In genomic region chr12:29415111-29415510, GRCh38 we compare ENCODE assay signal across 27 cellular contexts.
"Had no signal": no experiment of that assay in that cellular context is flagged by ENCODE, and none has a peak within 500 bp of the region (broad histone marks: within the 10 kb centered on the region; RNA-seq: fewer than 3 reads in every experiment).

No MANE protein-coding gene starts in this region.

- H3K4me1 ChIP-seq: body of pancreas, Peyer's patch, SJSA1 had no signal

- DNase-seq: activated CD4-positive, alpha-beta T cell treated with anti-CD3 and anti-CD28 coated beads for 48 hours; activated CD4-positive, alpha-beta T cell treated with anti-CD3 and anti-CD28 coated beads, Interleukin-2, amount 50 U/mL, for 4 hours; activated CD4-positive, CD25-positive, alpha-beta regulatory T cell treated with anti-CD3 and anti-CD28 coated beads, Interleukin-2, amount 50 U/mL, for 72 hours; activated CD8-positive, alpha-beta T cell treated with anti-CD3 and anti-CD28 coated beads, Interleukin-2, amount 10 ng/mL, durations not matched to agents 7 days and 5 days; activated effector memory CD4-positive, alpha-beta T cell treated with Interleukin-2 at 50 U/mL for 16 hours; activated naive CD4-positive, alpha-beta T cell; activated T-cell treated with anti-CD3 and anti-CD28 coated beads, Interleukin-2, amount 50 U/mL, for 24 hours; body of pancreas; Kasumi-1; NCI-H1105 treated with DMSO at 0.1 percent for 48 hours; NCI-H1436 treated with DMSO at 0.1 percent for 48 hours; NCI-H187; NCI-H2081; NCI-H510A treated with DMSO at 0.1 percent for 48 hours; NCI-H69; NK-92 treated with Interleukin-12 subunit alpha and Interleukin-12 subunit beta, amount 100 ng/mL, for 24 hours; OCI-M1; Peyer's patch; SHP77; T-helper 17 cell; T-helper 9 cell had no signal

- H3K36me3 ChIP-seq: Peyer's patch, SJSA1 had no signal

- H3K4me3 ChIP-seq: body of pancreas, K562, Peyer's patch, SJSA1 had no signal

- H3K9me3 ChIP-seq: body of pancreas, Peyer's patch, SJSA1 had no signal

- H3K27me3 ChIP-seq: body of pancreas, Peyer's patch, SJSA1 had no signal

- ATAC-seq: activated CD8-positive, alpha-beta T cell treated with anti-CD3 and anti-CD28 coated beads, Interleukin-2, amount 10 ng/mL, durations not matched to agents 7 days and 5 days; activated naive CD4-positive, alpha-beta T cell treated with anti-CD3 and anti-CD28 coated beads, Interleukin-2, amount 50 U/mL, for 72 hours; body of pancreas; K562; SK-N-SH treated with all-trans-retinoic acid at 6 μM for 48 hours; T-helper 17 cell; WTC11 had no signal

- H3K27ac ChIP-seq: body of pancreas, Peyer's patch, RWPE1, SJSA1 had no signal
